Comparison of ENCODE assay signal across 9 cellular contexts in genomic region chr20:24906806-24907205, GRCh38. TPM values are rescaled to one million over a fixed set of nuclear protein-coding genes. Genes with fewer than 3 reads are reported as not detected.
"Had no signal": no experiment of that assay in that cellular context is flagged by ENCODE, and none has a peak within 500 bp of the region (broad histone marks: within the 10 kb centered on the region; RNA-seq: fewer than 3 reads in every experiment).

No MANE protein-coding gene starts in this region.

- H3K4me2 ChIP-seq: GM23338 had no signal

- H3K4me3 ChIP-seq: GM23338, K562 had no signal

- FAIRE-seq: H1, H54, HTR-8/SVneo, K562 had no signal

- DNase-seq: H9, HCEC 1CT, KG1 had no signal

- H2AFZ ChIP-seq: GM23338 had no signal

- ATAC-seq: GM23338, K562 had no signal

RNA-seq across cellular contexts. Expression of gene CST7, which starts 42.3 kb away (rescaled TPM):
- total RNA-seq: GM23338, H1, H9, HT-29, K562 had no signal
- polyA plus RNA-seq: GM23338, H1, K562 had no signal
